In the genomic region with DNA sequence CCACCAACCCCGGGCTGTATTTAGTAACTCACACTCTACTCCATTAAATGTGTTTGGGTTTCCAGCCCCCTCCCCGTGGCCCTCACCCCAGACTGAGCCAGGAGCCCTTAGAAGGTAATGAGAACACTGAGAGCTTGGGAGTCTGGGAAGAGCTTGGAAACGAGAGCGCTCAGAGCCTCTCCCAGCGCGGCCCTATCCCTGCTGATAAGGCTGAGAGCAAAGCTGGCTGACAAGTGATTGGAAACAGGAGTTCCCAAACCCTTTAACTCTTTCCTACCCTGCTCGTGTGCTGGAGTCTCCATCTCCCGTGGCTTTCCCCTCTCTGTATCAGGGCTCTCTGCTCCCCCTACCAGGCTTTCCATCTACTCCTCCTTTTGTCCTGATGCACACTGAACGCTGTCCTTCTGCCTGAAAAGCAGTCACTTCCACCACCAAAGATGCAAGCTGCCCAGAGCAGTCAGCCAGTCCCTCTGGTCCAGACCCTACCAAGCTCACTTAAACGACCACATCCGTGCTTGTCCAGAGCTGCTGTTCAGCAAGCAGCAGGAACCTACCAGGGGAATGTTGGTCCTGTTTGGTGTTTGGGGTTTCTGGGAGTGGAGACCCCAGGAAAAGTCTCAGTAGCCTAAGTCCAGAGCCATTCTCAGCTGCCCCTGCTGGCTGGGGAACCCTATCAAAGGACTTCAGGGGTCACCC, we compare ENCODE assay signal across 17 cellular contexts.
A peak's percentile ranks its signal among the peaks of the same experiment; 100 is the strongest.
DNase-seq lines count a peak whose midpoint lies in the region; ATAC-seq and TF ChIP-seq lines count a peak whose summit lies in the region.
"Had no signal": no experiment of that assay in that cellular context is flagged by ENCODE, and none has a peak within 500 bp of the region (broad histone marks: within the 10 kb centered on the region; RNA-seq: fewer than 3 reads in every experiment).

No MANE protein-coding gene starts in this region.

- ATAC-seq in HG03457 (IDR thresholded peaks at IDR 0.05; ENCODE audit: unreplicated experiment) (no peak), GM19397 (IDR thresholded peaks at IDR 0.05; ENCODE audit: unreplicated experiment) (no peak), HG03097 (IDR thresholded peaks at IDR 0.05; ENCODE audit: low FRiP score, unreplicated experiment) (no peak)
- ATAC-seq: stimulated activated naive CD8-positive, alpha-beta T cell treated with anti-CD3 and anti-CD28 coated beads, Interleukin-15, amount 100 ng/mL, for 72 hours had no signal

- peaks cover 52% of the 10 kb centered on the region for H3K4me1 Mint-ChIP-seq in endodermal cell
- H3K4me1 Mint-ChIP-seq: activated CD4-positive, alpha-beta T cell treated with anti-CD3 and anti-CD28 coated beads, Interleukin-2, amount 10 ng/mL, durations not matched to agents 24 days and 14 days; stimulated activated naive CD8-positive, alpha-beta T cell treated with anti-CD3 and anti-CD28 coated beads, Interleukin-15, amount 100 ng/mL, for 72 hours had no signal

- H3K4me1 ChIP-seq in HUES48 (ENCODE audit: control insufficient read depth, insufficient read depth, low read length): peaks cover 41% of the 10 kb centered on the region
- H3K4me1 ChIP-seq in endodermal cell (ENCODE audit: control insufficient read depth, insufficient read depth, low read length): peaks cover 27% of the 10 kb centered on the region
- H3K4me1 ChIP-seq in rectal smooth muscle tissue (ENCODE audit: control insufficient read depth, insufficient read depth, low read length): peaks cover 5% of the 10 kb centered on the region
- H3K4me1 ChIP-seq: breast epithelium had no signal

- H3K4me3 Mint-ChIP-seq in endodermal cell: peak overlapping the region; percentile 36
- H3K4me3 Mint-ChIP-seq: activated CD4-positive, alpha-beta T cell treated with anti-CD3 and anti-CD28 coated beads, Interleukin-2, amount 10 ng/mL, durations not matched to agents 24 days and 14 days; activated naive CD4-positive, alpha-beta T cell treated with anti-CD3 and anti-CD28 coated beads for 36 hours; memory B cell; stimulated activated naive CD8-positive, alpha-beta T cell treated with anti-CD3 and anti-CD28 coated beads, Interleukin-15, amount 100 ng/mL, for 72 hours had no signal

- WGBS in endodermal cell (ENCODE audit: insufficient coverage in 1 of 2, insufficient read length in 1 of 2), 2 experiments: 1 to 5% methylated on average over 7 to 11 of the region's 11 CpGs

- peak overlapping the region; percentile 92 for H3K27ac ChIP-seq in HUES48 (ENCODE audit: low read depth, low read length)
- no peak overlapping the region for H3K27ac ChIP-seq in endodermal cell (ENCODE audit: low read depth, low read length)
- H3K27ac ChIP-seq in rectal smooth muscle tissue (ENCODE audit: low read depth, low read length): peak overlapping the region; percentile 27
- H3K27ac ChIP-seq: breast epithelium had no signal

- H3K9ac ChIP-seq in HUES48 (ENCODE audit: low read depth, low read length): peak overlapping the region; percentile 38
- peak overlapping the region; percentile 31 for H3K9ac ChIP-seq in endodermal cell (ENCODE audit: extremely low read depth, low read length, poor library complexity, severe bottlenecking)
- no peak overlapping the region for H3K9ac ChIP-seq in rectal smooth muscle tissue (ENCODE audit: low read length)

- no peaks in the 10 kb centered on the region; the same call in 1 of the 2 replicates for H3K27me3 ChIP-seq in HUES48 (ENCODE audit: control insufficient read depth, insufficient read depth, low read length)
- peaks cover 20% of the 10 kb centered on the region for H3K27me3 ChIP-seq in endodermal cell (ENCODE audit: control insufficient read depth, insufficient read depth, low read length, poor library complexity, severe bottlenecking)
- no peaks in the 10 kb centered on the region for H3K27me3 ChIP-seq in rectal smooth muscle tissue (ENCODE audit: control insufficient read depth, insufficient read depth, low read length)
- H3K27me3 ChIP-seq: breast epithelium had no signal

- H3K9me3 Mint-ChIP-seq in endodermal cell: no peaks in the 10 kb centered on the region
- H3K9me3 Mint-ChIP-seq: activated CD4-positive, alpha-beta T cell treated with anti-CD3 and anti-CD28 coated beads, Interleukin-2, amount 10 ng/mL, durations not matched to agents 24 days and 14 days; activated naive CD4-positive, alpha-beta T cell treated with anti-CD3 and anti-CD28 coated beads for 36 hours; memory B cell; stimulated activated naive CD8-positive, alpha-beta T cell treated with anti-CD3 and anti-CD28 coated beads, Interleukin-15, amount 100 ng/mL, for 72 hours had no signal

- peak overlapping the region; percentile 23; the same call in 1 of the 2 replicates for H3K4me3 ChIP-seq in HUES48 (ENCODE audit: low read depth, low read length)
- peak overlapping the region; percentile 71 for H3K4me3 ChIP-seq in endodermal cell (ENCODE audit: low read length)
- no peak overlapping the region for H3K4me3 ChIP-seq in rectal smooth muscle tissue (ENCODE audit: low read length)
- H3K4me3 ChIP-seq: breast epithelium had no signal

- H3K9me3 ChIP-seq in HUES48 (ENCODE audit: control insufficient read depth, insufficient read depth, low read length): no peaks in the 10 kb centered on the region; the same call in 1 of the 2 replicates
- no peaks in the 10 kb centered on the region for H3K9me3 ChIP-seq in endodermal cell (ENCODE audit: control insufficient read depth, low read length)
- H3K9me3 ChIP-seq: breast epithelium had no signal

- H3K27ac Mint-ChIP-seq in endodermal cell: peak overlapping the region; percentile 86
- H3K27ac Mint-ChIP-seq: activated CD4-positive, alpha-beta T cell treated with anti-CD3 and anti-CD28 coated beads, Interleukin-2, amount 10 ng/mL, durations not matched to agents 24 days and 14 days; activated naive CD4-positive, alpha-beta T cell treated with anti-CD3 and anti-CD28 coated beads for 36 hours; memory B cell; stimulated activated naive CD8-positive, alpha-beta T cell treated with anti-CD3 and anti-CD28 coated beads, Interleukin-15, amount 100 ng/mL, for 72 hours had no signal

- H3K36me3 ChIP-seq in HUES48 (ENCODE audit: control insufficient read depth, insufficient read depth, low read length) (no peaks in the 10 kb centered on the region), endodermal cell (ENCODE audit: control insufficient read depth, insufficient read depth, low read length) (no peaks in the 10 kb centered on the region), rectal smooth muscle tissue (ENCODE audit: control insufficient read depth, insufficient read depth, low read length) (no peaks in the 10 kb centered on the region)
- H3K36me3 ChIP-seq: breast epithelium had no signal

- H3K36me3 Mint-ChIP-seq in endodermal cell (ENCODE audit: low read depth): no peaks in the 10 kb centered on the region
- H3K36me3 Mint-ChIP-seq: memory B cell had no signal

- TF ChIP-seq CTCF in endodermal cell (conservative IDR thresholded peaks at IDR 0.05): no peak

- H3K27me3 Mint-ChIP-seq in endodermal cell (ENCODE audit: insufficient read depth): peaks cover 49% of the 10 kb centered on the region

- DNase-seq in endodermal cell (peak; percentile 87), left kidney (ENCODE audit: low read depth, low spot score) (peak; percentile 77)
- DNase-seq in stimulated activated CD4-positive, alpha-beta T cell treated with anti-CD3 and anti-CD28 coated beads, Interleukin-12 subunit alpha, Interleukin-12 subunit beta, amount 100 ng/mL, for 4 hours: no peak
- DNase-seq: activated CD4-positive, alpha-beta T cell treated with anti-CD3 and anti-CD28 coated beads, Interleukin-2, amount 10 ng/mL, durations not matched to agents 24 days and 14 days; activated naive CD4-positive, alpha-beta T cell treated with anti-CD3 and anti-CD28 coated beads for 36 hours; COR-L47; effector CD8-positive, alpha-beta T cell; NCI-H1092; stimulated activated naive CD8-positive, alpha-beta T cell treated with anti-CD3 and anti-CD28 coated beads, Interleukin-15, amount 100 ng/mL, for 72 hours; T-helper 2 cell had no signal
